Comparison of ENCODE assay signal across 42 cellular contexts in genomic region chr17:61619953-61620352, GRCh38. TPM values are rescaled to one million over a fixed set of nuclear protein-coding genes. Genes with fewer than 3 reads are reported as not detected.
"Had no signal": no experiment of that assay in that cellular context is flagged by ENCODE, and none has a peak within 500 bp of the region (broad histone marks: within the 10 kb centered on the region; RNA-seq: fewer than 3 reads in every experiment).

No MANE protein-coding gene starts in this region.

- H3K9me3 ChIP-seq: body of pancreas had no signal

- H3K4me1 Mint-ChIP-seq: activated naive CD4-positive, alpha-beta T cell treated with anti-CD3 and anti-CD28 coated beads, Interleukin-2, amount 10 ng/mL, durations not matched to agents 7 days and 5 days; activated naive CD4-positive, alpha-beta T cell treated with anti-CD3 and anti-CD28 coated beads, Interleukin-2, amount 50 U/mL, for 24 hours; activated T-helper 17 cell treated with anti-CD3 and anti-CD28 coated beads, Interleukin-2, amount 50 U/mL, for 72 hours; brain; central memory CD8-positive, alpha-beta T cell had no signal

- H3K4me3 Mint-ChIP-seq: activated naive CD4-positive, alpha-beta T cell treated with anti-CD3 and anti-CD28 coated beads, Interleukin-2, amount 10 ng/mL, durations not matched to agents 7 days and 5 days; activated naive CD4-positive, alpha-beta T cell treated with anti-CD3 and anti-CD28 coated beads, Interleukin-2, amount 50 U/mL, for 24 hours; activated naive CD8-positive, alpha-beta T cell; activated naive CD8-positive, alpha-beta T cell treated with anti-CD3 and anti-CD28 coated beads for 36 hours; activated naive CD8-positive, alpha-beta T cell treated with anti-CD3 and anti-CD28 coated beads, Interleukin-2, amount 10 ng/mL, durations not matched to agents 7 days and 5 days; activated naive CD8-positive, alpha-beta T cell treated with anti-CD3 and anti-CD28 coated beads, Interleukin-2, amount 50 U/mL, for 24 hours; activated T-cell treated with anti-CD3 and anti-CD28 coated beads, Interleukin-2, amount 50 U/mL, for 24 hours; activated T-cell treated with anti-CD3 and anti-CD28 coated beads, Interleukin-2, amount 50 U/mL, for 4 hours; activated T-cell treated with anti-CD3 and anti-CD28 coated beads, Interleukin-2, amount 50 U/mL, for 72 hours; activated T-helper 1 cell treated with anti-CD3 and anti-CD28 coated beads, Interleukin-12 subunit alpha, Interleukin-12 subunit beta, Interleukin-2, Interleukin-4 antibody, amounts not matched to agents 30 ng/mL and 10 ng/mL and 1 ng/mL, durations not matched to agents 14 hours and 24 hours and 36 hours; activated T-helper 17 cell treated with anti-CD3 and anti-CD28 coated beads, Interleukin-2, amount 50 U/mL, for 72 hours; brain; central memory CD8-positive, alpha-beta T cell had no signal

- DNase-seq: activated effector memory CD4-positive, alpha-beta T cell treated with anti-CD3 and anti-CD28 coated beads, Interleukin-2, amount 50 U/mL, for 16 hours; activated effector memory CD4-positive, alpha-beta T cell treated with Interleukin-2 at 50 U/mL for 16 hours; activated gamma-delta T cell; activated gamma-delta T cell treated with Interleukin-2 at 50 U/mL for 16 hours; activated naive CD4-positive, alpha-beta T cell; activated naive CD4-positive, alpha-beta T cell treated with anti-CD3 and anti-CD28 coated beads, Interleukin-2, amount 10 ng/mL, durations not matched to agents 7 days and 5 days; activated naive CD4-positive, alpha-beta T cell treated with anti-CD3 and anti-CD28 coated beads, Interleukin-2, amount 50 U/mL, for 16 hours; activated naive CD4-positive, alpha-beta T cell treated with Interleukin-2 at 50 U/mL for 16 hours; activated naive CD8-positive, alpha-beta T cell treated with anti-CD3 and anti-CD28 coated beads for 36 hours; activated naive CD8-positive, alpha-beta T cell treated with anti-CD3 and anti-CD28 coated beads, Interleukin-2, amount 10 ng/mL, durations not matched to agents 7 days and 5 days; activated naive CD8-positive, alpha-beta T cell treated with anti-CD3 and anti-CD28 coated beads, Interleukin-2, amount 50 U/mL, for 24 hours; activated T-cell treated with anti-CD3 and anti-CD28 coated beads, Interleukin-2, amount 50 U/mL, for 1 hour; activated T-cell treated with anti-CD3 and anti-CD28 coated beads, Interleukin-2, amount 50 U/mL, for 24 hours; activated T-cell treated with anti-CD3 and anti-CD28 coated beads, Interleukin-2, amount 50 U/mL, for 4 hours; activated T-cell treated with anti-CD3 and anti-CD28 coated beads, Interleukin-2, amount 50 U/mL, for 48 hours; activated T-cell treated with anti-CD3 and anti-CD28 coated beads, Interleukin-2, amount 50 U/mL, for 72 hours; adrenal gland; amniotic stem cell; amygdala; anterior cingulate cortex; aorta; body of pancreas; brain microvascular endothelial cell; caudate nucleus; central memory CD4-positive, alpha-beta T cell; cerebellar nuclear complex had no signal

- H3K4me1 ChIP-seq: adrenal gland, ascending aorta, body of pancreas, breast epithelium had no signal

- H3K4me3 ChIP-seq: adrenal gland, ascending aorta, body of pancreas, breast epithelium, cardiac muscle cell had no signal

- H3K27ac Mint-ChIP-seq: activated naive CD4-positive, alpha-beta T cell treated with anti-CD3 and anti-CD28 coated beads, Interleukin-2, amount 10 ng/mL, durations not matched to agents 7 days and 5 days; activated naive CD4-positive, alpha-beta T cell treated with anti-CD3 and anti-CD28 coated beads, Interleukin-2, amount 50 U/mL, for 24 hours; activated naive CD4-positive, alpha-beta T cell treated with anti-CD3 and anti-CD28 coated beads, Interleukin-2, amount 50 U/mL, for 72 hours; activated naive CD8-positive, alpha-beta T cell; activated naive CD8-positive, alpha-beta T cell treated with anti-CD3 and anti-CD28 coated beads for 36 hours; activated naive CD8-positive, alpha-beta T cell treated with anti-CD3 and anti-CD28 coated beads, Interleukin-2, amount 10 ng/mL, durations not matched to agents 7 days and 5 days; activated naive CD8-positive, alpha-beta T cell treated with anti-CD3 and anti-CD28 coated beads, Interleukin-2, amount 50 U/mL, for 24 hours; activated T-cell treated with anti-CD3 and anti-CD28 coated beads, Interleukin-2, amount 50 U/mL, for 24 hours; activated T-cell treated with anti-CD3 and anti-CD28 coated beads, Interleukin-2, amount 50 U/mL, for 72 hours; activated T-helper 1 cell treated with anti-CD3 and anti-CD28 coated beads, Interleukin-12 subunit alpha, Interleukin-12 subunit beta, Interleukin-2, Interleukin-4 antibody, amounts not matched to agents 30 ng/mL and 10 ng/mL and 1 ng/mL, durations not matched to agents 14 hours and 24 hours and 36 hours; activated T-helper 17 cell treated with anti-CD3 and anti-CD28 coated beads, Interleukin-2, amount 50 U/mL, for 72 hours; activated T-helper 2 cell treated with anti-CD3 and anti-CD28 coated beads, Interferon-gamma antibody, Interleukin-2, Interleukin-4, amounts not matched to agents 10 μg/mL and 5 μg/mL and 100 μg/mL, durations not matched to agents 14 hours and 24 hours and 36 hours; brain had no signal

- H3K36me3 ChIP-seq: adrenal gland, ascending aorta, brain microvascular endothelial cell, breast epithelium, cardiac muscle cell had no signal

- H3K36me3 Mint-ChIP-seq: activated naive CD4-positive, alpha-beta T cell treated with anti-CD3 and anti-CD28 coated beads, Interleukin-2, amount 50 U/mL, for 24 hours; activated naive CD4-positive, alpha-beta T cell treated with anti-CD3 and anti-CD28 coated beads, Interleukin-2, amount 50 U/mL, for 72 hours; activated naive CD8-positive, alpha-beta T cell; activated naive CD8-positive, alpha-beta T cell treated with anti-CD3 and anti-CD28 coated beads for 36 hours had no signal

- H3K27me3 ChIP-seq: adrenal gland, ascending aorta, body of pancreas, brain microvascular endothelial cell, breast epithelium, cardiac muscle cell had no signal

- ATAC-seq: activated naive CD4-positive, alpha-beta T cell treated with anti-CD3 and anti-CD28 coated beads, Interleukin-2, amount 50 U/mL, for 72 hours; activated naive CD8-positive, alpha-beta T cell treated with anti-CD3 and anti-CD28 coated beads, Interleukin-2, amount 50 U/mL, for 24 hours; activated T-cell treated with anti-CD3 and anti-CD28 coated beads, Interleukin-2, amount 50 U/mL, for 4 hours; activated T-cell treated with anti-CD3 and anti-CD28 coated beads, Interleukin-2, amount 50 U/mL, for 72 hours; activated T-helper 17 cell treated with anti-CD3 and anti-CD28 coated beads, Interleukin-2, amount 50 U/mL, for 72 hours; body of pancreas had no signal

- H3K27ac ChIP-seq: adrenal gland, ascending aorta, body of pancreas, brain microvascular endothelial cell, breast epithelium, cardiac muscle cell had no signal

- FAIRE-seq: astrocyte, bronchial epithelial cell had no signal

RNA-seq across cellular contexts. Expression of gene NACA2, which starts 28.9 kb away (rescaled TPM):
- total RNA-seq: activated naive CD4-positive, alpha-beta T cell treated with anti-CD3 and anti-CD28 coated beads, Interleukin-2, amount 50 U/mL, for 72 hours; activated naive CD8-positive, alpha-beta T cell treated with anti-CD3 and anti-CD28 coated beads for 36 hours; activated naive CD8-positive, alpha-beta T cell treated with anti-CD3 and anti-CD28 coated beads, Interleukin-2, amount 10 ng/mL, durations not matched to agents 7 days and 5 days; activated T-cell treated with anti-CD3 and anti-CD28 coated beads, Interleukin-2, amount 50 U/mL, for 4 hours; activated T-cell treated with anti-CD3 and anti-CD28 coated beads, Interleukin-2, amount 50 U/mL, for 72 hours; activated T-helper 17 cell treated with anti-CD3 and anti-CD28 coated beads, Interleukin-2, amount 50 U/mL, for 72 hours; activated T-helper 2 cell treated with anti-CD3 and anti-CD28 coated beads, Interferon-gamma antibody, Interleukin-2, Interleukin-4, amounts not matched to agents 10 μg/mL and 5 μg/mL and 100 μg/mL, durations not matched to agents 14 hours and 24 hours and 36 hours; adrenal gland; aorta; ascending aorta; astrocyte; breast epithelium; bronchial epithelial cell; cardiac muscle cell; cardiac septum; cerebellum; chondrocyte had no signal
- polyA plus RNA-seq: cardiac muscle cell had no signal
